In genomic region chr12:116916714-116917114, GRCh38 we compare ENCODE assay signal across 9 cellular contexts. TPM values are rescaled to one million over a fixed set of nuclear protein-coding genes. Genes with fewer than 3 reads are reported as not detected.
DNase-seq lines count a peak whose midpoint lies in the region; ATAC-seq, FAIRE-seq and TF ChIP-seq lines count a peak whose summit lies in the region.
"Had no signal": no experiment of that assay in that cellular context is flagged by ENCODE, and none has a peak within 500 bp of the region (broad histone marks: within the 10 kb centered on the region; RNA-seq: fewer than 3 reads in every experiment).

No MANE protein-coding gene starts in this region.

- H3K9me3 ChIP-seq in RWPE2 (ENCODE audit: severe bottlenecking) = no peaks in the 10 kb centered on the region
- H3K9me3 ChIP-seq in astrocyte (ENCODE audit: insufficient read depth, low read depth, low read length) = no peaks in the 10 kb centered on the region
- no peaks in the 10 kb centered on the region for H3K9me3 ChIP-seq in vagina

- ATAC-seq in GM19328 (IDR thresholded peaks at IDR 0.05; ENCODE audit: unreplicated experiment) = peak; percentile 85
- peak; percentile 68 for ATAC-seq in HG03432 (IDR thresholded peaks at IDR 0.05; ENCODE audit: unreplicated experiment)
- peak; percentile 65 for ATAC-seq in RWPE2 (ENCODE audit: low read depth)
- ATAC-seq in memory B cell (ENCODE audit: low read depth) = peak; percentile 66

- H3K4me1 ChIP-seq in RWPE2 (ENCODE audit: insufficient read depth, poor library complexity, severe bottlenecking) (peaks cover 15% of the 10 kb centered on the region), astrocyte (ENCODE audit: insufficient read depth, low read length) (peaks cover 12% of the 10 kb centered on the region), vagina (peaks cover 46% of the 10 kb centered on the region)

- H3K27ac Mint-ChIP-seq in astrocyte (ENCODE audit: unreplicated experiment) (peak overlapping the region; percentile 34), memory B cell (peak overlapping the region; percentile 21)

- H3K27ac ChIP-seq in RWPE2 (ENCODE audit: poor library complexity, severe bottlenecking) (peak overlapping the region; percentile 53), astrocyte (ENCODE audit: low read depth, low read length) (no peak overlapping the region), vagina (no peak overlapping the region)
- H3K27ac ChIP-seq: SK-N-MC had no signal

- intact Hi-C loops in vagina (cut with DNase I) = no loop called here

- H3K9ac ChIP-seq in astrocyte (ENCODE audit: low read length) = no peak overlapping the region

- H3K4me2 ChIP-seq in astrocyte (ENCODE audit: low read length) = peak overlapping the region; percentile 38

- H3K4me1 Mint-ChIP-seq in astrocyte (ENCODE audit: low read depth, unreplicated experiment) (peaks cover 29% of the 10 kb centered on the region), memory B cell (peaks cover 47% of the 10 kb centered on the region)

- peaks cover 82% of the 10 kb centered on the region for H3K79me2 ChIP-seq in astrocyte (ENCODE audit: insufficient read depth, low read length)

- peaks cover 5% of the 10 kb centered on the region; the same call in 1 of the 2 replicates for H3K36me3 ChIP-seq in RWPE2 (ENCODE audit: low read depth)
- H3K36me3 ChIP-seq in astrocyte (ENCODE audit: insufficient read depth, low read length) = peaks cover 5% of the 10 kb centered on the region
- no peaks in the 10 kb centered on the region for H3K36me3 ChIP-seq in vagina

- TF ChIP-seq POLR2A in vagina (IDR thresholded peaks at IDR 0.05) = no peak

- DNase-seq in COLO829 (ENCODE audit: low spot score) = peak; percentile 86
- no peak for DNase-seq in RWPE2 (ENCODE audit: low spot score)
- peak; percentile 87 for DNase-seq in astrocyte (ENCODE audit: low read depth)
- peak in 1 of 2 donors; percentile 5 for DNase-seq in memory B cell (ENCODE audit: low spot score in 2 of 2)
- no peak for DNase-seq in GM19239 (ENCODE audit: insufficient read length, low spot score)
- DNase-seq in vagina (ENCODE audit: extremely low spot score in 2 of 2) = no peak

- TF ChIP-seq CTCF in RWPE2 (IDR thresholded peaks at IDR 0.05; ENCODE audit: poor library complexity, severe bottlenecking) (peak; percentile 28), astrocyte (IDR thresholded peaks at IDR 0.05; ENCODE audit: insufficient read depth, low read depth, low read length) (peak; percentile 8), vagina (IDR thresholded peaks at IDR 0.05) (no peak)

- peaks cover 83% of the 10 kb centered on the region for H4K20me1 ChIP-seq in astrocyte (ENCODE audit: insufficient read depth, low read length)

- H3K27me3 Mint-ChIP-seq in astrocyte (ENCODE audit: low read depth, unreplicated experiment) (no peaks in the 10 kb centered on the region), memory B cell (no peaks in the 10 kb centered on the region)

- H3K4me3 ChIP-seq in RWPE2 (ENCODE audit: severe bottlenecking) (no peak overlapping the region), astrocyte (ENCODE audit: insufficient read depth, low read depth, low read length) (no peak overlapping the region), vagina (no peak overlapping the region)
- H3K4me3 ChIP-seq: SK-N-MC had no signal

- no peaks in the 10 kb centered on the region for H3K27me3 ChIP-seq in RWPE2 (ENCODE audit: insufficient read depth, poor library complexity, severe bottlenecking)
- no peaks in the 10 kb centered on the region for H3K27me3 ChIP-seq in astrocyte (ENCODE audit: insufficient read depth, low read length)
- H3K27me3 ChIP-seq in vagina = no peaks in the 10 kb centered on the region

- FAIRE-seq in astrocyte (lab: Jason Lieb, UNC) (no peak), GM19239 (lab: Jason Lieb, UNC) (no peak)

- H3K4me3 Mint-ChIP-seq in astrocyte (ENCODE audit: unreplicated experiment) (peak overlapping the region; percentile 18), memory B cell (no peak overlapping the region)

- no peak overlapping the region for H2AFZ ChIP-seq in astrocyte (ENCODE audit: low read depth, low read length)

- H3K36me3 Mint-ChIP-seq in astrocyte (ENCODE audit: low read depth, unreplicated experiment) (peaks cover 15% of the 10 kb centered on the region), memory B cell (peaks cover 4% of the 10 kb centered on the region)

- H3K9me3 Mint-ChIP-seq in astrocyte (ENCODE audit: unreplicated experiment) (peaks cover 2% of the 10 kb centered on the region), memory B cell (no peaks in the 10 kb centered on the region)

RNA-seq across cellular contexts. Expression of gene FBXW8, which starts 6.0 kb away (rescaled TPM):
- total RNA-seq in astrocyte (26.4 and 28.7 TPM in 2 replicates), vagina (13.8 TPM)

RNA-seq across cellular contexts. Expression of gene HRK, which starts 35.5 kb away (rescaled TPM):
- total RNA-seq in astrocyte = 1.3 and 2.1 TPM in 2 replicates
- total RNA-seq in vagina = not detected

Comparison
In these comparisons a context has a peak if more than half of its experiments do, and no peak if none do; other contexts are left out.
1. DNase-seq: peak in COLO829 (single experiment) and astrocyte (single experiment); none in RWPE2 (single experiment), GM19239 (single experiment) and vagina (0 of 2).
2. CTCF ChIP-seq: peak in RWPE2 (single experiment) and astrocyte (single experiment); none in vagina (0 of 3).
3. Peak in every context shown above with its lines, with median percentiles within 50 percentile points of each other: ATAC-seq.